Comparison of ENCODE assay signal across 21 cellular contexts in genomic region chr3:25548836-25549235, GRCh38.
"Had no signal": no experiment of that assay in that cellular context is flagged by ENCODE, and none has a peak within 500 bp of the region (broad histone marks: within the 10 kb centered on the region; RNA-seq: fewer than 3 reads in every experiment).

No MANE protein-coding gene starts in this region.

- H3K27ac Mint-ChIP-seq: activated T-cell treated with anti-CD3 and anti-CD28 coated beads, Interleukin-2, amount 50 U/mL, for 24 hours; natural killer cell; stimulated activated naive CD8-positive, alpha-beta T cell treated with anti-CD3 and anti-CD28 coated beads, Interleukin-15, amount 100 ng/mL, for 72 hours had no signal

- H2AFZ ChIP-seq: hepatocyte had no signal

- H3K27me3 ChIP-seq: gastroesophageal sphincter, hepatocyte, right lobe of liver, upper lobe of left lung had no signal

- ATAC-seq: gastroesophageal sphincter; left ventricle myocardium superior; natural killer cell; right lobe of liver; stimulated activated naive CD8-positive, alpha-beta T cell treated with anti-CD3 and anti-CD28 coated beads, Interleukin-15, amount 100 ng/mL, for 72 hours had no signal

- H3K36me3 Mint-ChIP-seq: natural killer cell had no signal

- H3K9ac ChIP-seq: SK-N-SH had no signal

- H3K4me3 ChIP-seq: coronary artery, gastroesophageal sphincter, hepatocyte, right lobe of liver, upper lobe of left lung had no signal

- H3K36me3 ChIP-seq: gastroesophageal sphincter, right lobe of liver, upper lobe of left lung had no signal

- H3K4me3 Mint-ChIP-seq: activated T-cell treated with anti-CD3 and anti-CD28 coated beads, Interleukin-2, amount 50 U/mL, for 24 hours; natural killer cell; stimulated activated naive CD8-positive, alpha-beta T cell treated with anti-CD3 and anti-CD28 coated beads, Interleukin-15, amount 100 ng/mL, for 72 hours had no signal

- H3K4me2 ChIP-seq: hepatocyte, SK-N-SH had no signal

- H3K4me1 Mint-ChIP-seq: natural killer cell; stimulated activated naive CD8-positive, alpha-beta T cell treated with anti-CD3 and anti-CD28 coated beads, Interleukin-15, amount 100 ng/mL, for 72 hours had no signal

- H3K9me3 Mint-ChIP-seq: activated T-cell treated with anti-CD3 and anti-CD28 coated beads, Interleukin-2, amount 50 U/mL, for 24 hours; natural killer cell had no signal

- DNase-seq: activated CD4-positive, alpha-beta T cell treated with anti-CD3 and anti-CD28 coated beads for 1 hour; activated CD4-positive, alpha-beta T cell treated with anti-CD3 and anti-CD28 coated beads, Interleukin-2, amount 50 U/mL, for 48 hours; activated naive CD4-positive, alpha-beta T cell treated with anti-CD3 and anti-CD28 coated beads, Interleukin-2, amount 50 U/mL, for 16 hours; activated T-cell treated with anti-CD3 and anti-CD28 coated beads, Interleukin-2, amount 50 U/mL, for 24 hours; central memory CD4-positive, alpha-beta T cell; effector CD4-positive, alpha-beta T cell; kidney; left ventricle myocardium superior; mesenchymal stem cell; natural killer cell; nucleus accumbens; posterior cingulate gyrus; right lobe of liver; SK-N-SH; stimulated activated naive CD8-positive, alpha-beta T cell treated with anti-CD3 and anti-CD28 coated beads, Interleukin-15, amount 100 ng/mL, for 72 hours; T-helper 1 cell; T1000; upper lobe of left lung had no signal

- FAIRE-seq: kidney had no signal

- H3K27ac ChIP-seq: coronary artery, gastroesophageal sphincter, hepatocyte, right lobe of liver, upper lobe of left lung had no signal

- H3K4me1 ChIP-seq: right lobe of liver, upper lobe of left lung had no signal

- H3K9me3 ChIP-seq: gastroesophageal sphincter, right lobe of liver, SK-N-SH, upper lobe of left lung had no signal
